In the genomic region with DNA sequence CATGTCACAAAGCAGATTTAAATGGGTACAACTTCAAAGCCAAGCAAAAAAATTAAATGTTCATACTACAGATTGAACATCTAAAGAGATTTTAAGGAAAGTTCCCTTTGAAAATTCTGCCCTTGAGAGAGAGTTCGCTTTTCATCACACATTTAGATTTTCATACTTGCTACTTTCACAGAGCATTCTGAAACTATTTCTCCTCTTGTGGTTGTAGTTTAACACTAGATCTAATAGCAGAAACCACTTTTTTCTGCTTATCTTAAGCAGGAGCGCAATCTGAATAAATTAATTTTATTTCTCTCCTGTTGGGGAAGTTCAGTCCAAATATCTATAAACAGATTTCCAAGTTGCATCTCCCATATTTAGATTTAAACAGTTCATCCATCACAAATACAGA, we compare ENCODE assay signal across 25 cellular contexts.
DNase-seq lines count a peak whose midpoint lies in the region; ATAC-seq, FAIRE-seq and TF ChIP-seq lines count a peak whose summit lies in the region.
"Had no signal": no experiment of that assay in that cellular context is flagged by ENCODE, and none has a peak within 500 bp of the region (broad histone marks: within the 10 kb centered on the region; RNA-seq: fewer than 3 reads in every experiment).

No MANE protein-coding gene starts in this region.

- H3K27me3 Mint-ChIP-seq in CD4-positive, CD25-positive, alpha-beta regulatory T cell = no peaks in the 10 kb centered on the region
- no peaks in the 10 kb centered on the region for H3K27me3 Mint-ChIP-seq in activated naive CD8-positive, alpha-beta T cell treated with anti-CD3 and anti-CD28 coated beads for 36 hours
- H3K27me3 Mint-ChIP-seq in natural killer cell (ENCODE audit: low read depth in 2 of 2) = no peaks in the 10 kb centered on the region
- H3K27me3 Mint-ChIP-seq: CD4-positive, alpha-beta T cell had no signal

- H3K9me3 ChIP-seq in CD4-positive, CD25-positive, alpha-beta regulatory T cell (ENCODE audit: control insufficient read depth in 2 of 2, low read length in 2 of 2) = no peaks in the 10 kb centered on the region
- H3K9me3 ChIP-seq: BE2C, SK-N-SH had no signal

- TF ChIP-seq CTCF in natural killer cell (IDR thresholded peaks at IDR 0.05) = no peak

- H3K27ac ChIP-seq in CD4-positive, CD25-positive, alpha-beta regulatory T cell (ENCODE audit: insufficient read depth, low read length, poor library complexity, severe bottlenecking) = no peak overlapping the region

- no peak overlapping the region for H3K4me3 ChIP-seq in CD4-positive, CD25-positive, alpha-beta regulatory T cell (ENCODE audit: low read depth, low read length)
- H3K4me3 ChIP-seq: GM23338 had no signal

- no peak for ATAC-seq in CD4-positive, CD25-positive, alpha-beta regulatory T cell (ENCODE audit: low read depth in 2 of 2)
- ATAC-seq in natural killer cell = peak in 1 of 3 donors; percentile 31
- ATAC-seq: GM23338, PC-3 had no signal

- H3K4me1 Mint-ChIP-seq in CD4-positive, CD25-positive, alpha-beta regulatory T cell = peaks cover 4 to 20% (median 8%) of the 10 kb centered on the region in 4 donors
- H3K4me1 Mint-ChIP-seq in activated naive CD8-positive, alpha-beta T cell treated with anti-CD3 and anti-CD28 coated beads for 36 hours = peaks cover 30% of the 10 kb centered on the region
- peaks cover 29 to 32% of the 10 kb centered on the region in 2 donors for H3K4me1 Mint-ChIP-seq in natural killer cell
- H3K4me1 Mint-ChIP-seq: GM23338 had no signal

- H3K9me3 Mint-ChIP-seq in CD4-positive, CD25-positive, alpha-beta regulatory T cell = peaks cover 0 to 7% (median 2%) of the 10 kb centered on the region in 7 donors
- H3K9me3 Mint-ChIP-seq in activated naive CD8-positive, alpha-beta T cell treated with anti-CD3 and anti-CD28 coated beads for 36 hours = peaks cover 2% of the 10 kb centered on the region
- no peaks in the 10 kb centered on the region for H3K9me3 Mint-ChIP-seq in natural killer cell
- H3K9me3 Mint-ChIP-seq: CD4-positive, alpha-beta T cell had no signal

- H3K27ac Mint-ChIP-seq in CD4-positive, CD25-positive, alpha-beta regulatory T cell = peak overlapping the region in 2 of 3 donors; percentile 31 to 45
- H3K27ac Mint-ChIP-seq in activated naive CD8-positive, alpha-beta T cell treated with anti-CD3 and anti-CD28 coated beads for 36 hours = peak overlapping the region; percentile 40
- peak overlapping the region; percentile 34 to 78 for H3K27ac Mint-ChIP-seq in natural killer cell
- H3K27ac Mint-ChIP-seq: CD4-positive, alpha-beta T cell; GM23338 had no signal

- H3K4me1 ChIP-seq in CD4-positive, CD25-positive, alpha-beta regulatory T cell (ENCODE audit: control insufficient read depth, insufficient read depth, low read length, poor library complexity, severe bottlenecking) = no peaks in the 10 kb centered on the region
- H3K4me1 ChIP-seq: BE2C had no signal

- no peaks in the 10 kb centered on the region for H3K36me3 Mint-ChIP-seq in CD4-positive, CD25-positive, alpha-beta regulatory T cell
- H3K36me3 Mint-ChIP-seq in activated naive CD8-positive, alpha-beta T cell treated with anti-CD3 and anti-CD28 coated beads for 36 hours = peaks cover 3% of the 10 kb centered on the region
- no peaks in the 10 kb centered on the region for H3K36me3 Mint-ChIP-seq in natural killer cell

- FAIRE-seq in GM19239 (lab: Jason Lieb, UNC) = peak; percentile 72
- FAIRE-seq: GM12892 had no signal

- no peaks in the 10 kb centered on the region for H3K36me3 ChIP-seq in CD4-positive, CD25-positive, alpha-beta regulatory T cell (ENCODE audit: control insufficient read depth, insufficient read depth, low read length)
- H3K36me3 ChIP-seq: BE2C had no signal

- no peak for DNase-seq in CD4-positive, CD25-positive, alpha-beta regulatory T cell
- DNase-seq in GM19239 (ENCODE audit: insufficient read length, low spot score) (no peak), natural killer cell (no peak), iPS-NIHi7 (ENCODE audit: extremely low spot score) (no peak), iPS-NIHi11 (ENCODE audit: low spot score) (no peak), GM19238 (ENCODE audit: insufficient read length, low spot score) (no peak)
- DNase-seq in activated naive CD8-positive, alpha-beta T cell treated with anti-CD3 and anti-CD28 coated beads for 36 hours = no peak
- DNase-seq in stimulated activated CD4-positive, alpha-beta T cell treated with anti-CD3 and anti-CD28 coated beads, Interleukin-2, amount 100 ng/mL, for 24 hours = no peak
- DNase-seq: BE2C; Calu3; CD4-positive, alpha-beta T cell; DMS53; EL; HCEC 1CT; KG1; NCI-H1105 treated with DMSO at 0.1 percent for 48 hours; NCI-H1694 treated with DMSO at 0.1 percent for 48 hours; NCI-H2227 treated with DMSO at 0.1 percent for 48 hours; NCI-H524 treated with DMSO at 0.1 percent for 48 hours; PC-3; RPMI8226; SHP77 treated with DMSO at 0.1 percent for 48 hours; SK-N-SH had no signal

- no peak overlapping the region for H3K4me3 Mint-ChIP-seq in CD4-positive, CD25-positive, alpha-beta regulatory T cell
- H3K4me3 Mint-ChIP-seq in activated naive CD8-positive, alpha-beta T cell treated with anti-CD3 and anti-CD28 coated beads for 36 hours = peak overlapping the region; percentile 3
- H3K4me3 Mint-ChIP-seq in natural killer cell = peak overlapping the region; percentile 43
- H3K4me3 Mint-ChIP-seq: CD4-positive, alpha-beta T cell; GM23338 had no signal

- no peaks in the 10 kb centered on the region for H3K27me3 ChIP-seq in CD4-positive, CD25-positive, alpha-beta regulatory T cell (ENCODE audit: control insufficient read depth, insufficient read depth, low read length)

- intact Hi-C loops in natural killer cell (cut with micrococcal nuclease) = no loop called here

Comparison
In these comparisons a context has a peak if more than half of its experiments do, and no peak if none do; other contexts are left out.
1. H3K4me3 Mint-ChIP-seq: peak in activated naive CD8-positive, alpha-beta T cell treated with anti-CD3 and anti-CD28 coated beads for 36 hours (single experiment) and natural killer cell (single experiment); none in CD4-positive, CD25-positive, alpha-beta regulatory T cell (0 of 4).
2. Peak in every context shown above with its lines, with median percentiles within 50 percentile points of each other: H3K27ac Mint-ChIP-seq.